Comparison of ENCODE assay signal across 2 cellular contexts in the genomic region with DNA sequence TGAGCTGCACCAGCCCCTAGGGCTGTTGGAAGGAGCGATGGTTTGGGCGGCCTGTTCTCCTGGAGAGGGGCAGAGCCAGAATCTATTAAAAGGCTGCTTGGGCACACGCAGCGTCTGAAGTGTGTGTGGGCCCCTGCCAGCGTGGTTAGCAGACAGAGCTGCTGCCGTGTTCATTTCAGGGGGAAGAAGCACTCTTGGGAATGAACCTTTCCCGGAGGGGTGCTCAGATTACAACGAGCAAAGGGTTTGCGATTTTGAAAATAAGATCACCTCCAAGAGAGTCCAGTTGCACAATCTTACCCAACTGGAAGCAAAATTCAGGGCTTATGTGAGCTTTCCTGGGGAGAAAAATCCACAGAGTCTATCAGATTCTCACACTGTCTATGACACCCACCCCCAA.
TF ChIP-seq lines count a peak whose summit lies in the region.

No MANE protein-coding gene starts in this region.

TF ChIP-seq in Ishikawa, 13 proteins besides CTCF, POLR2A, EP300 and RAD21:
- TF ChIP-seq CEBPB (IDR thresholded peaks at IDR 0.05) (0 out of 2 replicates have a peak, but pooled peaks have one; percentile 24), TCF12 (IDR thresholded peaks at IDR 0.05; ENCODE audit: low read depth) (no peak)

TF ChIP-seq in K562, 482 proteins besides CTCF, POLR2A, EP300 and RAD21:
- TF ChIP-seq PRDM10 (IDR thresholded peaks at IDR 0.05; ENCODE audit: partially characterized antibody), result peak; percentile 88
- no peak for TF ChIP-seq MTA3 (IDR thresholded peaks at IDR 0.05; ENCODE audit: borderline replicate concordance)
